ENCODE assay signal across 6 cellular contexts in the genomic region with DNA sequence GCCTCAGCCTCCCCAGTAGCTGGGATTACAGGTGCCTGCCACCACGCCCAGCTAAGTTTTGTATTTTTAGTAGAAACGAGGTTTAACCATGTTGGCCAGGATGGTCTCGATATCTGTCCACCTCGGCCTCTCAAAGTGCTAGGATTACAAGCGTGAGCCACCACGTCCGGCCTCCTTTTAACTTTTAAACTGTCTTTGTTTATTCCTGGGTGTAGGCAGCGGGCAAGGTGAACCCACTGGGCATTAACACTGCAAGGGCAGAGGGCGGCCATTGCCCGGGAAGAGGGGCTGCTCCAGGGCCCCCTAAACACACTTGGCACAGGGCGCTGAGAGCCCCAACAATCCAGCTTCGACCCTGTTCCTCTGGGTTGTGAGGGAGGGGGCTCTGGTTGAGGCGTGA.
"Had no signal": no experiment of that assay in that cellular context is flagged by ENCODE, and none has a peak within 500 bp of the region (broad histone marks: within the 10 kb centered on the region; RNA-seq: fewer than 3 reads in every experiment).

No MANE protein-coding gene starts in this region.

- H3K4me1 ChIP-seq: HAP-1 had no signal

- H3K27ac Mint-ChIP-seq: GM23338, HFFc6 had no signal

- H3K4me3 ChIP-seq: GM23338, HAP-1 had no signal

- H3K27ac ChIP-seq: HL-60 had no signal

- DNase-seq: HFFc6, IMR-90 had no signal

- H3K36me3 ChIP-seq: HAP-1 had no signal

- H3K9me3 ChIP-seq: HAP-1 had no signal

- ATAC-seq: HCT116 had no signal

- H3K4me3 Mint-ChIP-seq: GM23338, HFFc6 had no signal
